17 cellular contexts compared by ENCODE assay signal in genomic region chr3:127431066-127431465, GRCh38.
A peak's percentile ranks its signal among the peaks of the same experiment; 100 is the strongest.
DNase-seq lines count a peak whose midpoint lies in the region; ATAC-seq, FAIRE-seq and TF ChIP-seq lines count a peak whose summit lies in the region.
"Had no signal": no experiment of that assay in that cellular context is flagged by ENCODE, and none has a peak within 500 bp of the region (broad histone marks: within the 10 kb centered on the region; RNA-seq: fewer than 3 reads in every experiment).

No MANE protein-coding gene starts in this region.

- H3K4me1 ChIP-seq in H9 (ENCODE audit: insufficient read depth, low read length) = no peaks in the 10 kb centered on the region
- H3K4me1 ChIP-seq in kidney (ENCODE audit: control insufficient read depth in 1 of 2, insufficient read depth in 1 of 2, low read depth in 1 of 2, low read length in 2 of 2) = no peaks in the 10 kb centered on the region
- H3K4me1 ChIP-seq: BLaER1 treated with 17β-estradiol and CSF1 and Interleukin-3, amounts not matched to agents 10 nM and 100 nM; transverse colon had no signal

- H3K79me2 ChIP-seq in H9 (ENCODE audit: insufficient read depth, low read length) = no peaks in the 10 kb centered on the region

- H3K18ac ChIP-seq in H9 (ENCODE audit: insufficient read length, low read depth, low read length) = no peak overlapping the region

- H3K9ac ChIP-seq in H9 (ENCODE audit: extremely low read depth, insufficient read length, low read length) (no peak overlapping the region), kidney (ENCODE audit: low read length in 2 of 2) (no peak overlapping the region)
- H3K9ac ChIP-seq: BLaER1 treated with 17β-estradiol and CSF1 and Interleukin-3, amounts not matched to agents 10 nM and 100 nM had no signal

- H3K27ac Mint-ChIP-seq in H9 = no peak overlapping the region
- H3K27ac Mint-ChIP-seq in stimulated activated memory B cell treated with anti-CD40 and anti-IgM and Interleukin-4, amounts not matched to agents 10 μg/mL and 1 μg/mL and 100 μg/mL, for 72 hours = no peak overlapping the region
- H3K27ac Mint-ChIP-seq: activated CD4-positive, alpha-beta memory T cell treated with anti-CD3 and anti-CD28 coated beads, Interleukin-2, amount 10 ng/mL, durations not matched to agents 7 days and 5 days; stimulated activated effector memory CD8-positive, alpha-beta T cell treated with anti-CD3 and anti-CD28 coated beads, Interleukin-12 subunit alpha, Interleukin-12 subunit beta, amount 100 ng/mL, for 72 hours had no signal

- no peak overlapping the region for H2BK20ac ChIP-seq in H9 (ENCODE audit: low read depth, low read length, poor library complexity, severe bottlenecking)

- no peaks in the 10 kb centered on the region for H3K36me3 Mint-ChIP-seq in H9 (ENCODE audit: insufficient read depth in 1 of 3, low read depth in 3 of 3)
- no peaks in the 10 kb centered on the region for H3K36me3 Mint-ChIP-seq in stimulated activated memory B cell treated with anti-CD40 and anti-IgM and Interleukin-4, amounts not matched to agents 10 μg/mL and 1 μg/mL and 100 μg/mL, for 72 hours
- H3K36me3 Mint-ChIP-seq: stimulated activated effector memory CD8-positive, alpha-beta T cell treated with anti-CD3 and anti-CD28 coated beads, Interleukin-12 subunit alpha, Interleukin-12 subunit beta, amount 100 ng/mL, for 72 hours had no signal

- H2BK120ac ChIP-seq in H9 (ENCODE audit: low read depth, low read length, poor library complexity, severe bottlenecking) = no peak overlapping the region

- H3K4me1 Mint-ChIP-seq in H9 = peaks cover 11 to 18% of the 10 kb centered on the region in 2 experiments
- H3K4me1 Mint-ChIP-seq in stimulated activated memory B cell treated with anti-CD40 and anti-IgM and Interleukin-4, amounts not matched to agents 10 μg/mL and 1 μg/mL and 100 μg/mL, for 72 hours = no peaks in the 10 kb centered on the region
- H3K4me1 Mint-ChIP-seq: activated CD4-positive, alpha-beta memory T cell treated with anti-CD3 and anti-CD28 coated beads, Interleukin-2, amount 10 ng/mL, durations not matched to agents 7 days and 5 days; central memory CD8-positive, alpha-beta T cell; stimulated activated effector memory CD8-positive, alpha-beta T cell treated with anti-CD3 and anti-CD28 coated beads, Interleukin-12 subunit alpha, Interleukin-12 subunit beta, amount 100 ng/mL, for 72 hours had no signal

- no peak overlapping the region for H3K23ac ChIP-seq in H9 (ENCODE audit: insufficient read length, low read depth, low read length)

- H3K27ac ChIP-seq in H9 (ENCODE audit: insufficient read length, low read depth, low read length) = no peak overlapping the region
- H3K27ac ChIP-seq in kidney (ENCODE audit: low read depth in 2 of 2, low read length in 2 of 2) = no peak overlapping the region
- H3K27ac ChIP-seq: BLaER1 treated with 17β-estradiol and CSF1 and Interleukin-3, amounts not matched to agents 10 nM and 100 nM; transverse colon had no signal

- H3K4ac ChIP-seq in H9 (ENCODE audit: low read depth, low read length) = no peak overlapping the region

- no peak overlapping the region for H3T11ph ChIP-seq in H9 (ENCODE audit: low read length)

- H3K9me3 Mint-ChIP-seq in H9 = no peaks in the 10 kb centered on the region; a peak in 1 of 5 replicates
- no peaks in the 10 kb centered on the region for H3K9me3 Mint-ChIP-seq in stimulated activated memory B cell treated with anti-CD40 and anti-IgM and Interleukin-4, amounts not matched to agents 10 μg/mL and 1 μg/mL and 100 μg/mL, for 72 hours
- H3K9me3 Mint-ChIP-seq: activated CD4-positive, alpha-beta memory T cell treated with anti-CD3 and anti-CD28 coated beads, Interleukin-2, amount 10 ng/mL, durations not matched to agents 7 days and 5 days; central memory CD8-positive, alpha-beta T cell; stimulated activated effector memory CD8-positive, alpha-beta T cell treated with anti-CD3 and anti-CD28 coated beads, Interleukin-12 subunit alpha, Interleukin-12 subunit beta, amount 100 ng/mL, for 72 hours had no signal

- peaks cover 2% of the 10 kb centered on the region; the same call in 1 of the 2 replicates for H3K27me3 Mint-ChIP-seq in H9 (ENCODE audit: low read depth)
- H3K27me3 Mint-ChIP-seq in stimulated activated memory B cell treated with anti-CD40 and anti-IgM and Interleukin-4, amounts not matched to agents 10 μg/mL and 1 μg/mL and 100 μg/mL, for 72 hours = peaks cover 56% of the 10 kb centered on the region

- no peak overlapping the region for H3K4me3 Mint-ChIP-seq in H9
- H3K4me3 Mint-ChIP-seq in stimulated activated memory B cell treated with anti-CD40 and anti-IgM and Interleukin-4, amounts not matched to agents 10 μg/mL and 1 μg/mL and 100 μg/mL, for 72 hours = no peak overlapping the region
- H3K4me3 Mint-ChIP-seq: activated CD4-positive, alpha-beta memory T cell treated with anti-CD3 and anti-CD28 coated beads, Interleukin-2, amount 10 ng/mL, durations not matched to agents 7 days and 5 days; central memory CD8-positive, alpha-beta T cell; stimulated activated effector memory CD8-positive, alpha-beta T cell treated with anti-CD3 and anti-CD28 coated beads, Interleukin-12 subunit alpha, Interleukin-12 subunit beta, amount 100 ng/mL, for 72 hours had no signal

- H3K4me2 ChIP-seq in H9 (ENCODE audit: insufficient read depth, insufficient read length, low read length) = no peak overlapping the region
- H3K4me2 ChIP-seq: BLaER1 treated with 17β-estradiol and CSF1 and Interleukin-3, amounts not matched to agents 10 nM and 100 nM had no signal

- no peak overlapping the region for H3K4me3 ChIP-seq in kidney (ENCODE audit: low read length in 2 of 2)
- H3K4me3 ChIP-seq: BLaER1 treated with 17β-estradiol and CSF1 and Interleukin-3, amounts not matched to agents 10 nM and 100 nM; transverse colon had no signal

- no peak for TF ChIP-seq CTCF in H9 (conservative IDR thresholded peaks at IDR 0.05)
- no peak for TF ChIP-seq CTCF in kidney (IDR thresholded peaks at IDR 0.05; ENCODE audit: borderline replicate concordance, extremely low read depth, insufficient read depth)

- no peak for ATAC-seq in stimulated activated memory B cell treated with anti-CD40 and anti-IgM and Interleukin-4, amounts not matched to agents 10 μg/mL and 1 μg/mL and 100 μg/mL, for 72 hours
- ATAC-seq: stimulated activated effector memory CD8-positive, alpha-beta T cell treated with anti-CD3 and anti-CD28 coated beads, Interleukin-12 subunit alpha, Interleukin-12 subunit beta, amount 100 ng/mL, for 72 hours had no signal

- H2BK5ac ChIP-seq in H9 (ENCODE audit: insufficient read length, low read length) = no peak overlapping the region

- DNase-seq in D341Med (ENCODE audit: low spot score) (peak; percentile 21), H9 (peak; percentile 8), NCI-H446 treated with DMSO at 0.1 percent for 48 hours (lab: John Stamatoyannopoulos, UW) (peak; percentile 24), islet precursor cell (peak; percentile 14), occipital lobe (lab: John Stamatoyannopoulos, UW) (no peak), medulla oblongata (ENCODE audit: extremely low spot score) (no peak), kidney (no peak)
- DNase-seq: Karpas-422; NCI-H1436 treated with DMSO at 0.1 percent for 48 hours; stimulated activated CD4-positive, alpha-beta T cell treated with anti-CD3 and anti-CD28 coated beads, Interleukin-12 subunit alpha, Interleukin-12 subunit beta, amount 100 ng/mL, for 4 hours; T-helper 1 cell; transverse colon had no signal

- H2AK5ac ChIP-seq in H9 (ENCODE audit: insufficient read length, low read length) = no peak overlapping the region

- WGBS in H9 (ENCODE audit: extremely low coverage, insufficient read length, low lambda C conversion rate) = no CpG with 5 or more reads among the region's 6 CpGs

- H3K9me3 ChIP-seq in H9 (ENCODE audit: control insufficient read depth, low read depth, low read length) = no peaks in the 10 kb centered on the region
- H3K9me3 ChIP-seq in kidney (ENCODE audit: control insufficient read depth in 1 of 2, low read length in 2 of 2) = no peaks in the 10 kb centered on the region
- H3K9me3 ChIP-seq: BLaER1 treated with 17β-estradiol and CSF1 and Interleukin-3, amounts not matched to agents 10 nM and 100 nM; transverse colon had no signal

- H3K27me3 ChIP-seq in H9 (ENCODE audit: insufficient read depth, low read length) = no peaks in the 10 kb centered on the region
- H3K27me3 ChIP-seq: BLaER1 treated with 17β-estradiol and CSF1 and Interleukin-3, amounts not matched to agents 10 nM and 100 nM had no signal

- no peak overlapping the region for H3K56ac ChIP-seq in H9 (ENCODE audit: insufficient read length, low read depth, low read length)

- no peak overlapping the region for H4K91ac ChIP-seq in H9 (ENCODE audit: insufficient read length, low read depth, low read length)

- no peak overlapping the region for H4K5ac ChIP-seq in H9 (ENCODE audit: insufficient read length, low read depth, low read length)

- no peak for FAIRE-seq in kidney (lab: Jason Lieb, UNC)

- H2BK15ac ChIP-seq in H9 (ENCODE audit: low read depth, low read length) = no peak overlapping the region

- no peaks in the 10 kb centered on the region for H3K36me3 ChIP-seq in kidney (ENCODE audit: control insufficient read depth in 1 of 2, insufficient read depth in 2 of 2, low read length in 2 of 2)
- H3K36me3 ChIP-seq: BLaER1 treated with 17β-estradiol and CSF1 and Interleukin-3, amounts not matched to agents 10 nM and 100 nM; transverse colon had no signal

- H3K23me2 ChIP-seq in H9 (ENCODE audit: insufficient read length, low read depth, low read length, poor library complexity, severe bottlenecking) = no peaks in the 10 kb centered on the region

- no peak overlapping the region for H2AFZ ChIP-seq in H9 (ENCODE audit: low read length)

- no peak overlapping the region for H2BK12ac ChIP-seq in H9 (ENCODE audit: insufficient read length, low read depth, low read length)

- intact Hi-C loops in kidney (cut with DNase I) = no loop called here

- no peaks in the 10 kb centered on the region for H3K79me1 ChIP-seq in H9 (ENCODE audit: insufficient read depth, low read depth, low read length, poor library complexity, severe bottlenecking)

- H3K14ac ChIP-seq in H9 (ENCODE audit: insufficient read depth, low read length) = no peak overlapping the region

- H4K20me1 ChIP-seq in H9 (ENCODE audit: control insufficient read depth, insufficient read depth, insufficient read length) = no peaks in the 10 kb centered on the region

- no peak overlapping the region for H4K8ac ChIP-seq in H9 (replicated peaks; ENCODE audit: insufficient read length, low read depth, low read length)

Comparison
In these comparisons a context has a peak if more than half of its experiments do, and no peak if none do; other contexts are left out.
1. DNase-seq: peak in D341Med (single experiment), H9 (single experiment), NCI-H446 treated with DMSO at 0.1 percent for 48 hours (single experiment) and islet precursor cell (single experiment); none in occipital lobe (single experiment), medulla oblongata (single experiment) and kidney (single experiment).